In the genomic region with DNA sequence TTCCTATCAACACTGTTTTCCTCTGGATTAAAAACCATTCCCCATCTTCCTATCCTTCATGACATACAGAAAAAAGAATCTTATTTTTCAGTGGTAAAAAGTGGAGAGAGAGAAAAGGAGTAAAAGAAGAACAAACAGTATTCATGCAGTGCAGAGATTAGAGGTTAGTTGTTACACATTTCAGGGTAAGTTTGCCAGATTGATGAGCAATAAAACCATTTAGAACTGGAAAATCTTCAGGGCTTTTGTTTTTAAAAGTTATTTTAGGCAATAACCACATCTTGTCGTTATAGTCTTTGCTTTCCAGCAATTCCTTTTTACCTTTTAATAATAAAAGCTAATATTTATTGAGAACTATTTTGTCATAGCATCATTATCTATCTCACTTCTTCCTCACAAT, we compare ENCODE assay signal across 15 cellular contexts.
"Had no signal": no experiment of that assay in that cellular context is flagged by ENCODE, and none has a peak within 500 bp of the region (broad histone marks: within the 10 kb centered on the region; RNA-seq: fewer than 3 reads in every experiment).

No MANE protein-coding gene starts in this region.

- H3K9me3 ChIP-seq: gastrocnemius medialis, heart left ventricle, left lung, tibial artery had no signal

- H3K27me3 Mint-ChIP-seq: activated CD4-positive, alpha-beta T cell treated with anti-CD3 and anti-CD28 coated beads for 36 hours; activated naive CD8-positive, alpha-beta T cell had no signal

- FAIRE-seq: TTC549 had no signal

- H3K4me1 Mint-ChIP-seq: nephron progenitor cell had no signal

- H3K4me3 Mint-ChIP-seq: activated CD4-positive, alpha-beta T cell treated with anti-CD3 and anti-CD28 coated beads for 36 hours; activated naive CD8-positive, alpha-beta T cell; nephron progenitor cell; T-helper 2 cell treated with Interferon-gamma antibody and Interleukin-4, amounts not matched to agents 5 μg/mL and 100 μg/mL, for 36 hours; WTC11 had no signal

- ATAC-seq: activated CD4-positive, alpha-beta T cell treated with anti-CD3 and anti-CD28 coated beads for 36 hours; gastrocnemius medialis; heart left ventricle; left lung; WTC11 had no signal

- H3K27ac Mint-ChIP-seq: activated CD4-positive, alpha-beta T cell treated with anti-CD3 and anti-CD28 coated beads for 36 hours; activated naive CD8-positive, alpha-beta T cell; T-helper 2 cell treated with Interferon-gamma antibody and Interleukin-4, amounts not matched to agents 5 μg/mL and 100 μg/mL, for 36 hours; WTC11 had no signal

- DNase-seq: activated CD4-positive, alpha-beta T cell treated with anti-CD3 and anti-CD28 coated beads for 36 hours; activated CD4-positive, alpha-beta T cell treated with anti-CD3 and anti-CD28 coated beads, Interleukin-2, amount 50 U/mL, for 48 hours; activated gamma-delta T cell; gastrocnemius medialis; heart left ventricle; left lung; mammary epithelial cell; nephron progenitor cell; posterior cingulate gyrus; stimulated activated naive CD4-positive, alpha-beta T cell treated with Interleukin-2 at 50 U/mL for 16 hours; tibial artery had no signal
